Comparison of ENCODE assay signal across 8 cellular contexts in genomic region chr11:60905047-60905446, GRCh38. TPM values are rescaled to one million over a fixed set of nuclear protein-coding genes. Genes with fewer than 3 reads are reported as not detected.
DNase-seq lines count a peak whose midpoint lies in the region; ATAC-seq, FAIRE-seq and TF ChIP-seq lines count a peak whose summit lies in the region.

No MANE protein-coding gene starts in this region.

- WGBS in H1 (ENCODE audit: extremely low coverage in 1 of 2, insufficient coverage in 1 of 2, insufficient read length in 1 of 2, insufficient replicate concordance in 2 of 2, low coverage in 1 of 2, low lambda C conversion rate in 2 of 2, missing lambda C conversion rate in 1 of 2), 2 experiments, result 88% methylated on average over 6 of the region's 6 CpGs; no CpG with 5 or more reads in 1 of the 2 experiments
- 21% methylated on average over 6 of the region's 6 CpGs for WGBS in prostate gland

- peaks cover 2% of the 10 kb centered on the region; the same call in 1 of the 2 replicates for H3K23me2 ChIP-seq in H1 (ENCODE audit: low read depth, low read length)

- H2BK15ac ChIP-seq in H1 (ENCODE audit: low read length), result no peak overlapping the region

- H3K14ac ChIP-seq in H1 (ENCODE audit: insufficient read length), result no peak overlapping the region

- peaks cover 6% of the 10 kb centered on the region for H3K79me1 ChIP-seq in H1 (ENCODE audit: low read depth, low read length)

- CTCF ChIA-PET in H1 (lab: Charles Lee; ENCODE audit: partially characterized antibody), result interaction anchor here (0.7 to 23.0 kb wide), 9 partner anchors 9 to 138 kb away, joined by 3 to 522 read pairs (median 4); partner anchors contain the start of gene TMEM109

- no peak overlapping the region for H2AK5ac ChIP-seq in H1 (ENCODE audit: low read depth, low read length)

- H3K27me3 ChIP-seq in H1 (replicated peaks in 1 of 4; ENCODE audit: control insufficient read depth in 3 of 4, extremely low read depth in 1 of 4, insufficient read depth in 3 of 4, low read length in 3 of 4) (no peaks in the 10 kb centered on the region), prostate gland (replicated peaks; ENCODE audit: insufficient read depth) (no peaks in the 10 kb centered on the region)

- H3K9ac ChIP-seq in H1 (replicated peaks in 1 of 4; ENCODE audit: extremely low read depth in 1 of 4, low read depth in 3 of 4, low read length in 3 of 4), result peak overlapping the region; percentile 34 to 92 (median 85)

- TF ChIP-seq EP300 in H1 (IDR thresholded peaks at IDR 0.05; ENCODE audit: borderline replicate concordance in 1 of 2, low read depth in 2 of 2, low read length in 2 of 2), result no peak

- no peak for TF ChIP-seq POLR2A in H1 (IDR thresholded peaks at IDR 0.05; ENCODE audit: control extremely low read depth in 1 of 2, low read depth in 2 of 2, low read length in 2 of 2)
- TF ChIP-seq POLR2A in prostate gland (IDR thresholded peaks at IDR 0.05), result no peak

- no peak overlapping the region for H3K4ac ChIP-seq in H1 (replicated peaks; ENCODE audit: insufficient read length, low read depth, low read length)

- H3K79me2 ChIP-seq in H1 (ENCODE audit: control insufficient read depth in 1 of 2, insufficient read depth in 2 of 2, low read length in 2 of 2), result peaks cover 23 to 40% of the 10 kb centered on the region in 2 experiments

- TF ChIP-seq CTCF in H1 (IDR thresholded peaks at IDR 0.05; ENCODE audit: control extremely low read depth in 1 of 3, insufficient read depth in 1 of 3, low read depth in 1 of 3, low read length in 3 of 3) (no peak), prostate gland (IDR thresholded peaks at IDR 0.05) (no peak)

- H3K27ac ChIP-seq in H1 (ENCODE audit: low read depth, low read length), result no peak overlapping the region
- H3K27ac ChIP-seq in prostate gland, result peak overlapping the region; percentile 94 to 95

- H3K56ac ChIP-seq in H1 (replicated peaks; ENCODE audit: insufficient read length, low read depth, low read length), result no peak overlapping the region

- no peak for TF ChIP-seq RAD21 in H1 (IDR thresholded peaks at IDR 0.05 in 1 of 2, conservative IDR thresholded peaks at IDR 0.05 in 1 of 2; ENCODE audit: low read depth in 2 of 2, low read length in 2 of 2)

- no peak for ATAC-seq in GM19452 (IDR thresholded peaks at IDR 0.05; ENCODE audit: unreplicated experiment)
- ATAC-seq in GM18861 (IDR thresholded peaks at IDR 0.05; ENCODE audit: unreplicated experiment), result no peak
- ATAC-seq in GM18498 (IDR thresholded peaks at IDR 0.05; ENCODE audit: unreplicated experiment), result no peak

- H3K23ac ChIP-seq in H1 (ENCODE audit: insufficient read length), result no peak overlapping the region

- H2BK12ac ChIP-seq in H1 (ENCODE audit: low read depth, low read length), result no peak overlapping the region

- H3K4me1 ChIP-seq in H1 (replicated peaks in 1 of 4; ENCODE audit: control insufficient read depth in 3 of 4, insufficient read depth in 4 of 4, low read length in 3 of 4), result peaks cover 2 to 8% (median 5%) of the 10 kb centered on the region in 4 experiments; a peak in 4 of 7 replicates
- H3K4me1 ChIP-seq in prostate gland (replicated peaks), result peaks cover 9% of the 10 kb centered on the region

- peaks cover 10 to 23% of the 10 kb centered on the region in 2 experiments for H4K20me1 ChIP-seq in H1 (replicated peaks in 1 of 2; ENCODE audit: control insufficient read depth in 1 of 2, insufficient read depth in 2 of 2, low read length in 2 of 2)

- no peak overlapping the region for H3K18ac ChIP-seq in H1 (ENCODE audit: extremely low read depth, low read length)

- H3K36me3 ChIP-seq in H1 (ENCODE audit: control insufficient read depth in 2 of 4, insufficient read depth in 4 of 4, low read length in 3 of 4), result peaks cover 12 to 33% (median 32%) of the 10 kb centered on the region in 4 experiments; a peak in 7 of 8 replicates
- H3K36me3 ChIP-seq in prostate gland, result peaks cover 0 to 25% of the 10 kb centered on the region in 2 donors

- no peak overlapping the region for H4K5ac ChIP-seq in H1 (ENCODE audit: insufficient read length, low read depth, low read length)

- H2BK5ac ChIP-seq in H1 (ENCODE audit: low read depth, low read length), result no peak overlapping the region

- H3K9me3 ChIP-seq in H1 (ENCODE audit: insufficient read depth in 2 of 2, low read depth in 1 of 2, low read length in 1 of 2), result no peaks in the 10 kb centered on the region
- H3K9me3 ChIP-seq in prostate gland, result no peaks in the 10 kb centered on the region

- peak overlapping the region; percentile 81 to 97 for H3K4me2 ChIP-seq in H1 (ENCODE audit: insufficient read depth in 1 of 2, low read depth in 2 of 2, low read length in 2 of 2)

- H4K8ac ChIP-seq in H1 (ENCODE audit: extremely low read depth, insufficient read depth, low read length), result no peak overlapping the region

- H2BK20ac ChIP-seq in H1 (ENCODE audit: low read length), result no peak overlapping the region

- no peak for FAIRE-seq in H1 (lab: Jason Lieb, UNC)

- DNase-seq in EL (peak; percentile 44), NCI-H69 (lab: John Stamatoyannopoulos, UW) (peak; percentile 91), H1 (ENCODE audit: low read depth in 1 of 2, low spot score in 2 of 2) (no peak), prostate gland (ENCODE audit: low spot score) (no peak), amniotic stem cell (lab: John Stamatoyannopoulos, UW) (no peak)

- no peak overlapping the region for H2BK120ac ChIP-seq in H1 (replicated peaks; ENCODE audit: low read depth, low read length)

- H3K4me3 ChIP-seq in H1 (ENCODE audit: extremely low read depth in 1 of 4, insufficient read depth in 2 of 4, low read depth in 3 of 4, low read length in 4 of 4) (peak overlapping the region; percentile 76 to 91 (median 90)), prostate gland (peak overlapping the region; percentile 93)

- H2AFZ ChIP-seq in H1 (ENCODE audit: low read length), result no peak overlapping the region

- H4K91ac ChIP-seq in H1 (replicated peaks; ENCODE audit: insufficient read length, low read length), result no peak overlapping the region

- intact Hi-C loops in prostate gland (cut with DNase I), result loop anchor here (5.0 kb wide), 1 partner anchor 222 kb away; no protein-coding TSS in a partner anchor

- POLR2A ChIA-PET in H1 (lab: Charles Lee; ENCODE audit: partially characterized antibody), result interaction anchor here (0.7 to 4.2 kb wide), 13 partner anchors 10 to 79 kb away, joined by 3 to 28 read pairs (median 4); partner anchors contain the start of genes CCDC86, TMEM109 and TMEM132A

RNA-seq across cellular contexts. Expression of gene PRPF19, which starts 1.3 kb away (rescaled TPM):
- total RNA-seq in H1 (2021; fragmentation: NEBNext Ultra II Directional; extraction: Animal tissue kit (Norgen Biotek cat#: 25700)), result 140 and 141 TPM in 2 replicates
- 107 and 176 TPM in 2 replicates for polyA plus RNA-seq in H1 (2011; rRNA removed)
- 94.9 TPM for polyA plus RNA-seq in H1 (2011; cell fraction: cytosol; rRNA removed)
- polyA plus RNA-seq in H1 (2011; cell fraction: nucleus; rRNA removed), result 102 TPM
- 108 to 174 TPM (median 157 TPM) in 4 replicates for polyA plus RNA-seq in H1 (2012, experiment 1 of 2)
- polyA plus RNA-seq in H1 (2012, experiment 2 of 2), result 112 TPM
- polyA plus RNA-seq in H1 (2013, experiment 1 of 2), result 81.8 TPM
- 81.3 TPM for polyA plus RNA-seq in H1 (2013, experiment 2 of 2)
- 50.2 and 71.6 TPM in 2 replicates for polyA minus RNA-seq in H1 (2011; rRNA and poly(A)+ RNA removed)
- 50.9 TPM for polyA minus RNA-seq in H1 (2011; cell fraction: cytosol; rRNA and poly(A)+ RNA removed)
- 63.9 TPM for polyA minus RNA-seq in H1 (2011; cell fraction: nucleus; rRNA and poly(A)+ RNA removed)
- total RNA-seq in prostate gland, result 100 to 1,000 TPM; 147 to 181 TPM

RNA-seq across cellular contexts. Expression of gene TMEM109, which starts 8.9 kb away (rescaled TPM):
- 30.3 and 30.7 TPM in 2 replicates for total RNA-seq in H1 (2021; fragmentation: NEBNext Ultra II Directional; extraction: Animal tissue kit (Norgen Biotek cat#: 25700))
- polyA plus RNA-seq in H1 (2011; rRNA removed), result 27.3 and 29.9 TPM in 2 replicates
- polyA plus RNA-seq in H1 (2011; cell fraction: cytosol; rRNA removed), result 18.1 TPM
- 20.8 TPM for polyA plus RNA-seq in H1 (2011; cell fraction: nucleus; rRNA removed)
- 18.4 to 34.3 TPM (median 29.4 TPM) in 4 replicates for polyA plus RNA-seq in H1 (2012, experiment 1 of 2)
- 41.0 TPM for polyA plus RNA-seq in H1 (2012, experiment 2 of 2)
- polyA plus RNA-seq in H1 (2013, experiment 1 of 2), result 58.8 TPM
- polyA plus RNA-seq in H1 (2013, experiment 2 of 2), result 66.2 TPM
- 12.3 and 12.4 TPM in 2 replicates for polyA minus RNA-seq in H1 (2011; rRNA and poly(A)+ RNA removed)
- 6.8 TPM for polyA minus RNA-seq in H1 (2011; cell fraction: cytosol; rRNA and poly(A)+ RNA removed)
- 6.0 TPM for polyA minus RNA-seq in H1 (2011; cell fraction: nucleus; rRNA and poly(A)+ RNA removed)
- total RNA-seq in prostate gland, result 100 to 1,000 TPM; 106 to 122 TPM

RNA-seq across cellular contexts. Expression of gene TMEM132A, which starts 19.2 kb away (rescaled TPM):
- 97.9 and 98.2 TPM in 2 replicates for total RNA-seq in H1 (2021; fragmentation: NEBNext Ultra II Directional; extraction: Animal tissue kit (Norgen Biotek cat#: 25700))
- 46.6 and 69.0 TPM in 2 replicates for polyA plus RNA-seq in H1 (2011; rRNA removed)
- 65.5 TPM for polyA plus RNA-seq in H1 (2011; cell fraction: cytosol; rRNA removed)
- polyA plus RNA-seq in H1 (2011; cell fraction: nucleus; rRNA removed), result 453 TPM
- polyA plus RNA-seq in H1 (2012, experiment 1 of 2), result 77.1 to 107 TPM (median 96.0 TPM) in 4 replicates
- 39.7 TPM for polyA plus RNA-seq in H1 (2012, experiment 2 of 2)
- 99.5 TPM for polyA plus RNA-seq in H1 (2013, experiment 1 of 2)
- 89.8 TPM for polyA plus RNA-seq in H1 (2013, experiment 2 of 2)
- polyA minus RNA-seq in H1 (2011; rRNA and poly(A)+ RNA removed), result 26.2 and 27.0 TPM in 2 replicates
- 53.9 TPM for polyA minus RNA-seq in H1 (2011; cell fraction: cytosol; rRNA and poly(A)+ RNA removed)
- polyA minus RNA-seq in H1 (2011; cell fraction: nucleus; rRNA and poly(A)+ RNA removed), result 103 TPM
- total RNA-seq in prostate gland, result 10 to 100 TPM; 18.7 to 44.5 TPM

RNA-seq across cellular contexts. Expression of gene ZP1, which starts 37.7 kb away (rescaled TPM):
- not detected in 2 replicates for total RNA-seq in H1 (2021; fragmentation: NEBNext Ultra II Directional; extraction: Animal tissue kit (Norgen Biotek cat#: 25700))
- 0.16 TPM in 1 of 2 replicates, not detected in the other for polyA plus RNA-seq in H1 (2011; rRNA removed)
- not detected for polyA plus RNA-seq in H1 (2011; cell fraction: cytosol; rRNA removed)
- not detected for polyA plus RNA-seq in H1 (2011; cell fraction: nucleus; rRNA removed)
- polyA plus RNA-seq in H1 (2012, experiment 1 of 2), result not detected in 4 replicates
- polyA plus RNA-seq in H1 (2012, experiment 2 of 2), result not detected
- not detected for polyA plus RNA-seq in H1 (2013, experiment 1 of 2)
- polyA plus RNA-seq in H1 (2013, experiment 2 of 2), result not detected
- not detected in 2 replicates for polyA minus RNA-seq in H1 (2011; rRNA and poly(A)+ RNA removed)
- not detected for polyA minus RNA-seq in H1 (2011; cell fraction: cytosol; rRNA and poly(A)+ RNA removed)
- polyA minus RNA-seq in H1 (2011; cell fraction: nucleus; rRNA and poly(A)+ RNA removed), result not detected
- under 1 TPM; 0.68 to 0.80 TPM for total RNA-seq in prostate gland

RNA-seq across cellular contexts. Expression of gene SLC15A3, which starts 46.9 kb away (rescaled TPM):
- total RNA-seq in H1 (2021; fragmentation: NEBNext Ultra II Directional; extraction: Animal tissue kit (Norgen Biotek cat#: 25700)), result 25.8 and 33.7 TPM in 2 replicates
- polyA plus RNA-seq in H1 (2011; rRNA removed), result 31.0 and 36.4 TPM in 2 replicates
- polyA plus RNA-seq in H1 (2011; cell fraction: cytosol; rRNA removed), result 21.3 TPM
- polyA plus RNA-seq in H1 (2011; cell fraction: nucleus; rRNA removed), result 34.6 TPM
- polyA plus RNA-seq in H1 (2012, experiment 1 of 2), result 23.0 to 39.6 TPM (median 34.9 TPM) in 4 replicates
- 42.7 TPM for polyA plus RNA-seq in H1 (2012, experiment 2 of 2)
- 52.8 TPM for polyA plus RNA-seq in H1 (2013, experiment 1 of 2)
- 59.9 TPM for polyA plus RNA-seq in H1 (2013, experiment 2 of 2)
- polyA minus RNA-seq in H1 (2011; rRNA and poly(A)+ RNA removed), result 32.4 and 38.1 TPM in 2 replicates
- polyA minus RNA-seq in H1 (2011; cell fraction: cytosol; rRNA and poly(A)+ RNA removed), result 23.1 TPM
- 32.3 TPM for polyA minus RNA-seq in H1 (2011; cell fraction: nucleus; rRNA and poly(A)+ RNA removed)
- 10 to 100 TPM in 1 of 2 donors, 1 to 10 TPM in 1; 3.3 to 19.4 TPM for total RNA-seq in prostate gland

Comparison
In these comparisons a context has a peak if more than half of its experiments do, and no peak if none do; other contexts are left out.
1. DNase-seq: peak in EL (single experiment) and NCI-H69 (single experiment); none in H1 (0 of 2), prostate gland (single experiment) and amniotic stem cell (single experiment).